1 cellular context compared by ENCODE assay signal in genomic region chr11:86052697-86053641, GRCh38.
A peak's percentile ranks its signal among the peaks of the same experiment; 100 is the strongest.
TF ChIP-seq lines count a peak whose summit lies in the region.

No MANE protein-coding gene starts in this region.

TF ChIP-seq in SK-N-SH, 30 proteins besides CTCF, POLR2A, EP300 and RAD21 (continued from another document):
- no peak for TF ChIP-seq ZBTB33 (IDR thresholded peaks at IDR 0.05; ENCODE audit: borderline replicate concordance, low read depth)
- TF ChIP-seq USF1 (IDR thresholded peaks at IDR 0.05; ENCODE audit: borderline replicate concordance, low read depth) = no peak
- TF ChIP-seq NRF1 (IDR thresholded peaks at IDR 0.05; ENCODE audit: low read depth, low read length) = no peak
- no peak for TF ChIP-seq MAX (IDR thresholded peaks at IDR 0.05; ENCODE audit: low read depth)
- no peak for TF ChIP-seq YY1 (IDR thresholded peaks at IDR 0.05; ENCODE audit: low read depth)
- TF ChIP-seq GATA2 (CRISPR knock-in tag; IDR thresholded peaks at IDR 0.05) = peak; percentile 50
- TF ChIP-seq TEAD4 (IDR thresholded peaks at IDR 0.05; ENCODE audit: borderline replicate concordance, insufficient read depth) = no peak
